22 cellular contexts compared by ENCODE assay signal in the genomic region with DNA sequence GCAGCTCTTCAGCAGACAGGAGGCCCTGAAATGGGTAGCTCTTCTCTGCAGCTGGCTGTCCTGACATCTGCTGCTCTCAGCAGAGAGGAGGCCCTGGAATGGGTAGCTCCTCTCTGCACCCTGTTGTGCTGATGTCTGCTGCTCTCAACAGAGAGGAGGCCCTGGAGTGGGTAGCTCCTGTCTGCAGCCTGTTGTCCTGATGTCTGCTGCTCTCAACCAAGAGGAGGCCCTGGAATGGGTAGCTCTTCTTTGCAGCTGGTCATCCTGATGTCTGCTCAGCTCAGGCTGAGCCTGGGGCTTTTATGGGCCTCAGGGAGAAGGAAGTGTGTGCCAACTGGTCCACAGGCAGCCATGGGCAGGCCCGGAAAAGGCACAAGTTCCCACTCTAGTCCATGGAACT.
A peak's percentile ranks its signal among the peaks of the same experiment; 100 is the strongest.
DNase-seq lines count a peak whose midpoint lies in the region; TF ChIP-seq lines count a peak whose summit lies in the region.
"Had no signal": no experiment of that assay in that cellular context is flagged by ENCODE, and none has a peak within 500 bp of the region (broad histone marks: within the 10 kb centered on the region; RNA-seq: fewer than 3 reads in every experiment).

No MANE protein-coding gene starts in this region.

- no peak overlapping the region for H4K5ac ChIP-seq in H9 (ENCODE audit: insufficient read length, low read depth, low read length)

- H3K14ac ChIP-seq in H9 (ENCODE audit: insufficient read depth, low read length) = no peak overlapping the region

- no peak overlapping the region for H3K56ac ChIP-seq in H9 (ENCODE audit: insufficient read length, low read depth, low read length)

- no peak overlapping the region for H3K18ac ChIP-seq in H9 (ENCODE audit: insufficient read length, low read depth, low read length)

- H3K23ac ChIP-seq in H9 (ENCODE audit: insufficient read length, low read depth, low read length) = no peak overlapping the region

- H3K79me1 ChIP-seq in H9 (ENCODE audit: insufficient read depth, low read depth, low read length, poor library complexity, severe bottlenecking) = peaks cover 3% of the 10 kb centered on the region

- no peak overlapping the region for H3K4me3 Mint-ChIP-seq in H9
- no peak overlapping the region for H3K4me3 Mint-ChIP-seq in T-helper 2 cell treated with Interferon-gamma antibody and Interleukin-4, amounts not matched to agents 5 μg/mL and 100 μg/mL, for 36 hours
- H3K4me3 Mint-ChIP-seq: activated CD8-positive, alpha-beta memory T cell treated with anti-CD3 and anti-CD28 coated beads, Interleukin-2, amount 10 ng/mL, durations not matched to agents 7 days and 5 days; activated naive CD8-positive, alpha-beta T cell; activated T-helper 1 cell treated with anti-CD3 and anti-CD28 coated beads, Interleukin-12 subunit alpha, Interleukin-12 subunit beta, Interleukin-2, Interleukin-4 antibody, amounts not matched to agents 30 ng/mL and 10 ng/mL and 1 ng/mL, durations not matched to agents 14 hours and 24 hours and 36 hours; stimulated activated effector memory CD8-positive, alpha-beta T cell treated with anti-CD3 and anti-CD28 coated beads, Interleukin-12 subunit alpha, Interleukin-12 subunit beta, amount 100 ng/mL, for 72 hours had no signal

- H3T11ph ChIP-seq in H9 (ENCODE audit: low read length) = no peak overlapping the region

- peaks cover 30 to 31% of the 10 kb centered on the region in 2 experiments for H3K9me3 Mint-ChIP-seq in H9
- peaks cover 13% of the 10 kb centered on the region for H3K9me3 Mint-ChIP-seq in T-helper 2 cell treated with Interferon-gamma antibody and Interleukin-4, amounts not matched to agents 5 μg/mL and 100 μg/mL, for 36 hours
- H3K9me3 Mint-ChIP-seq: stimulated activated effector memory CD8-positive, alpha-beta T cell treated with anti-CD3 and anti-CD28 coated beads, Interleukin-12 subunit alpha, Interleukin-12 subunit beta, amount 100 ng/mL, for 72 hours had no signal

- no peaks in the 10 kb centered on the region for H4K20me1 ChIP-seq in H9 (ENCODE audit: control insufficient read depth, insufficient read depth, insufficient read length)

- H4K8ac ChIP-seq in H9 (replicated peaks; ENCODE audit: insufficient read length, low read depth, low read length) = no peak overlapping the region

- H3K9me3 ChIP-seq in H9 (ENCODE audit: control insufficient read depth, low read depth, low read length) = peaks cover 23% of the 10 kb centered on the region
- H3K9me3 ChIP-seq: gastrocnemius medialis, testis, vagina had no signal

- H3K4me1 Mint-ChIP-seq in H9 = no peaks in the 10 kb centered on the region
- peaks cover 6% of the 10 kb centered on the region for H3K4me1 Mint-ChIP-seq in T-helper 2 cell treated with Interferon-gamma antibody and Interleukin-4, amounts not matched to agents 5 μg/mL and 100 μg/mL, for 36 hours (ENCODE audit: low read depth)

- H2BK5ac ChIP-seq in H9 (ENCODE audit: insufficient read length, low read length) = no peak overlapping the region

- no peaks in the 10 kb centered on the region; the same call in 1 of the 2 replicates for H3K79me2 ChIP-seq in H9 (ENCODE audit: insufficient read depth, low read length)

- H3K4me2 ChIP-seq in H9 (ENCODE audit: insufficient read depth, insufficient read length, low read length) = no peak overlapping the region

- H2BK20ac ChIP-seq in H9 (ENCODE audit: low read depth, low read length, poor library complexity, severe bottlenecking) = no peak overlapping the region

- no peaks in the 10 kb centered on the region for H3K4me1 ChIP-seq in H9 (ENCODE audit: insufficient read depth, low read length)
- H3K4me1 ChIP-seq: Peyer's patch, testis, vagina had no signal

- H3K27ac ChIP-seq in H9 (ENCODE audit: insufficient read length, low read depth, low read length) = no peak overlapping the region
- H3K27ac ChIP-seq in substantia nigra (ENCODE audit: low read depth, low read length, poor library complexity, severe bottlenecking) = no peak overlapping the region
- H3K27ac ChIP-seq: gastrocnemius medialis, Peyer's patch, testis, vagina had no signal

- H3K23me2 ChIP-seq in H9 (ENCODE audit: insufficient read length, low read depth, low read length, poor library complexity, severe bottlenecking) = no peaks in the 10 kb centered on the region

- no peak overlapping the region for H4K91ac ChIP-seq in H9 (ENCODE audit: insufficient read length, low read depth, low read length)

- peak; percentile 55 for DNase-seq in DMS53 (lab: John Stamatoyannopoulos, UW)
- DNase-seq in DMS53 treated with DMSO at 0.1 percent for 48 hours (lab: John Stamatoyannopoulos, UW; ENCODE audit: unreplicated experiment) = no peak
- peak; percentile 43 for DNase-seq in H9
- DNase-seq in OCI-M1 (lab: John Stamatoyannopoulos, UW) = peak; percentile 75
- DNase-seq in iPS DF 4.7 (ENCODE audit: extremely low read depth, low spot score) = peak; percentile 9
- no peak for DNase-seq in substantia nigra (lab: John Stamatoyannopoulos, UW)
- DNase-seq in T-helper 2 cell treated with Interferon-gamma antibody and Interleukin-4, amounts not matched to agents 5 μg/mL and 100 μg/mL, for 36 hours (ENCODE audit: low spot score) = no peak
- DNase-seq in AG08395 (ENCODE audit: low spot score) = no peak
- DNase-seq: 8988T; activated CD8-positive, alpha-beta memory T cell treated with anti-CD3 and anti-CD28 coated beads, Interleukin-2, amount 10 ng/mL, durations not matched to agents 7 days and 5 days; effector CD4-positive, alpha-beta T cell; gastrocnemius medialis; HCEC 1CT; MG63; NCI-H345; Peyer's patch; T1000; testis had no signal

- H3K36me3 Mint-ChIP-seq in H9 (ENCODE audit: insufficient read depth in 1 of 3, low read depth in 3 of 3) = peaks cover 32 to 37% (median 36%) of the 10 kb centered on the region in 3 experiments
- peaks cover 26% of the 10 kb centered on the region for H3K36me3 Mint-ChIP-seq in T-helper 2 cell treated with Interferon-gamma antibody and Interleukin-4, amounts not matched to agents 5 μg/mL and 100 μg/mL, for 36 hours (ENCODE audit: low read depth)
- H3K36me3 Mint-ChIP-seq: stimulated activated effector memory CD8-positive, alpha-beta T cell treated with anti-CD3 and anti-CD28 coated beads, Interleukin-12 subunit alpha, Interleukin-12 subunit beta, amount 100 ng/mL, for 72 hours had no signal

- H3K4ac ChIP-seq in H9 (ENCODE audit: low read depth, low read length) = no peak overlapping the region

- no peak overlapping the region for H2BK12ac ChIP-seq in H9 (ENCODE audit: insufficient read length, low read depth, low read length)

- H3K27me3 Mint-ChIP-seq in H9 (ENCODE audit: low read depth) = no peaks in the 10 kb centered on the region
- H3K27me3 Mint-ChIP-seq in T-helper 2 cell treated with Interferon-gamma antibody and Interleukin-4, amounts not matched to agents 5 μg/mL and 100 μg/mL, for 36 hours (ENCODE audit: low read depth) = no peaks in the 10 kb centered on the region
- H3K27me3 Mint-ChIP-seq: activated CD8-positive, alpha-beta memory T cell treated with anti-CD3 and anti-CD28 coated beads, Interleukin-2, amount 10 ng/mL, durations not matched to agents 7 days and 5 days; activated naive CD8-positive, alpha-beta T cell had no signal

- H2AK5ac ChIP-seq in H9 (ENCODE audit: insufficient read length, low read length) = no peak overlapping the region

- H2BK120ac ChIP-seq in H9 (ENCODE audit: low read depth, low read length, poor library complexity, severe bottlenecking) = no peak overlapping the region

- whole genome bisulfite sequencing in H9 (ENCODE audit: extremely low coverage, insufficient read length, low lambda C conversion rate) = no CpG with 5 or more reads among the region's 1 CpG

- H3K27me3 ChIP-seq in H9 (ENCODE audit: insufficient read depth, low read length) = no peaks in the 10 kb centered on the region
- H3K27me3 ChIP-seq: gastrocnemius medialis, MG63, Peyer's patch, testis, vagina had no signal

- TF ChIP-seq CTCF in H9 (conservative IDR thresholded peaks at IDR 0.05) = no peak

- H2BK15ac ChIP-seq in H9 (ENCODE audit: low read depth, low read length) = no peak overlapping the region

- no peak overlapping the region for H2AFZ ChIP-seq in H9 (ENCODE audit: low read length)

- no peak overlapping the region for H3K9ac ChIP-seq in H9 (ENCODE audit: extremely low read depth, insufficient read length, low read length)

- H3K27ac Mint-ChIP-seq in H9 = no peak overlapping the region
- H3K27ac Mint-ChIP-seq in T-helper 2 cell treated with Interferon-gamma antibody and Interleukin-4, amounts not matched to agents 5 μg/mL and 100 μg/mL, for 36 hours = no peak overlapping the region
- H3K27ac Mint-ChIP-seq: activated CD8-positive, alpha-beta memory T cell treated with anti-CD3 and anti-CD28 coated beads, Interleukin-2, amount 10 ng/mL, durations not matched to agents 7 days and 5 days; activated naive CD8-positive, alpha-beta T cell; activated T-helper 1 cell treated with anti-CD3 and anti-CD28 coated beads, Interleukin-12 subunit alpha, Interleukin-12 subunit beta, Interleukin-2, Interleukin-4 antibody, amounts not matched to agents 30 ng/mL and 10 ng/mL and 1 ng/mL, durations not matched to agents 14 hours and 24 hours and 36 hours; stimulated activated effector memory CD8-positive, alpha-beta T cell treated with anti-CD3 and anti-CD28 coated beads, Interleukin-12 subunit alpha, Interleukin-12 subunit beta, amount 100 ng/mL, for 72 hours had no signal

Comparison
In these comparisons a context has a peak if more than half of its experiments do, and no peak if none do; other contexts are left out.
1. DNase-seq: peak in DMS53 (single experiment), H9 (single experiment), OCI-M1 (single experiment) and iPS DF 4.7 (single experiment); none in DMS53 treated with DMSO at 0.1 percent for 48 hours (single experiment), substantia nigra (0 of 49), T-helper 2 cell treated with Interferon-gamma antibody and Interleukin-4, amounts not matched to agents 5 μg/mL and 100 μg/mL, for 36 hours (single experiment) and AG08395 (single experiment).